In the genomic region with DNA sequence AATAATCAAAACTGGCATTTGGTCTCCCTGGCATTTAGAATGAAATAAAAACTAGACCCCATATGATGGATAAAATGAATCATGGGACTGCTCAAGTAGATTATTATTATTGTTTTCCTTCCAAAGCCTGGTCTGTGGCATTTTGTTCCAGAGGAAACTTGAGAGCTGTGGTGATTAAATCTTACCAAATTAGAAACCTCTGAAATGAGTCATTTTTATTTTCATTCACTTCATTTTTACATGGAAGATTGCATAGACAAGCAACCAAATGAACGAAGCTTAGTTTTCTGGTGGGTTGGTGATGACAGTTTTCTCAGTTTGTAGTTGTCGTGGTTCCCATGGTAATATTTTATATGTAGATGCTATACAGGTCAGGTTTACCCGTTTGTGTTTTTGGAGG, we compare ENCODE assay signal across 10 cellular contexts. TPM values are rescaled to one million over a fixed set of nuclear protein-coding genes. Genes with fewer than 3 reads are reported as not detected.
A peak's percentile ranks its signal among the peaks of the same experiment; 100 is the strongest.
DNase-seq lines count a peak whose midpoint lies in the region; ATAC-seq and TF ChIP-seq lines count a peak whose summit lies in the region.
"Had no signal": no experiment of that assay in that cellular context is flagged by ENCODE, and none has a peak within 500 bp of the region (broad histone marks: within the 10 kb centered on the region; RNA-seq: fewer than 3 reads in every experiment).

No MANE protein-coding gene starts in this region.

- TF ChIP-seq CTCF in AG09309 (IDR thresholded peaks at IDR 0.05; ENCODE audit: control insufficient read depth, insufficient read depth, low read depth, low read length, missing control alignments), result no peak

- peak; percentile 63 for DNase-seq in AG09309 (ENCODE audit: low read depth)
- DNase-seq in OCI-M1 (lab: John Stamatoyannopoulos, UW), result peak; percentile 12
- DNase-seq in fibroblast of peridontal ligament (ENCODE audit: extremely low read depth), result peak; percentile 92
- DNase-seq in iPS-NIHi11 (ENCODE audit: low spot score), result no peak
- DNase-seq in G401 (ENCODE audit: low spot score), result no peak
- DNase-seq in erythroblast (lab: John Stamatoyannopoulos, UW), result no peak
- DNase-seq in SHP77 treated with DMSO at 0.1 percent for 48 hours (lab: John Stamatoyannopoulos, UW), result no peak
- DNase-seq: NCI-H1048 had no signal

- TF ChIP-seq POLR2A in erythroblast (IDR thresholded peaks at IDR 0.05; ENCODE audit: low read length), result no peak

- no peak overlapping the region for H3K4me3 ChIP-seq in AG09309 (ENCODE audit: control insufficient read depth, low read depth, low read length)
- H3K4me3 ChIP-seq: cardiac muscle cell had no signal

- in situ Hi-C loops in G401 (cut with HindIII; ENCODE audit: low sequenced_read_pairs), result no loop called here

- peak; percentile 52 for ATAC-seq in GM21619 (IDR thresholded peaks at IDR 0.05; ENCODE audit: unreplicated experiment)

RNA-seq across cellular contexts. Expression of a gene that starts 23.4 kb away (rescaled TPM):
- total RNA-seq in G401 (2014; rRNA removed; shearing (Covaris generic)), result 1.2 TPM in 1 of 2 replicates, not detected in the other

Comparison
In these comparisons a context has a peak if more than half of its experiments do, and no peak if none do; other contexts are left out.
1. DNase-seq: peak in AG09309 (single experiment), OCI-M1 (single experiment) and fibroblast of peridontal ligament (single experiment); none in iPS-NIHi11 (single experiment), G401 (single experiment), erythroblast (0 of 2) and SHP77 treated with DMSO at 0.1 percent for 48 hours (single experiment).